ENCODE assay signal across 8 cellular contexts in the genomic region with DNA sequence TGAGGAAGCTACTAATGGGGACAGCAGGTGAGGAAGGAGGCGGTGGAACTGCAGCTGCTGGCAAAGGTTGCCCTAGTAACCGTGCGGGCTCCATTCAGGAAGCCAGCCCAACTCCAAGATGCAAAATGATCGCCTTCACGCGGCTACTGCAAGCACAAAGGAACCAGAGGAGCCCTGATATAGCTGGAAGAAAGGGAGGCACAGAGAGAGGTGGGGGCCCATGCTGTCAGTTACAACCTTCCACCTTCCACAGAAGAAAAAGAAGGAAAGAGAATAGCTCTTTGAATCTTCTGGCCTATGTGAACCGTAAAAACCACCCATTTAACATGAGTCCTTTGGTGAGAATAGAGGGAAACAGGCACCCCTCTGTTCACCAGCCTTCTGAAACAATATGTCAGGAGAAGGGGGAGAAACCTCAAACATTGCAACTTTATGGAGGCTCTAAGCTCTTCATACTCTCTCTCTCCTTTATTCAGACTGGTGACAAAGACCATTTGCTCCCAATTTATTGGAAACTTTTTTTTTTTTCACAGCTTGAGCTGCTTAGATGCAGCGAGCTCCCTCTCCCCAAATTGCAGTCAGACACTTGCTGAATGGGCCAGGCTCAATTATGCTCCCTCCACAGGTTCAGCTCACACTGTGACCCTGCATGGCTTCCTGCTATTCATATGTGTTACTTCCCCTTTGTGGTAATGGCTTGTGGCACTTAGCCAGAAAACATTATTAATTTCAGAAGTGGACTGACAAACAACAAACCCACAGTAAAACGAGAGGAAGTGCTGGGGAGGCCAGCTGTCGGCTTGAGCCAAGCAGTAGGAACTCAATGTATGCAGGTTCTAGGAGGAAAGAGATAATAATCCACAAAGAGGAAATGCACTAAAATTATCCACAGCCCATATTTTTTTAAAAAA. TPM values are rescaled to one million over a fixed set of nuclear protein-coding genes. Genes with fewer than 3 reads are reported as not detected.
A peak's percentile ranks its signal among the peaks of the same experiment; 100 is the strongest.
DNase-seq lines count a peak whose midpoint lies in the region; ATAC-seq and TF ChIP-seq lines count a peak whose summit lies in the region.

No MANE protein-coding gene starts in this region.

- no peaks in the 10 kb centered on the region for H3K27me3 ChIP-seq in cardiac muscle cell

- no peaks in the 10 kb centered on the region for H3K27me3 Mint-ChIP-seq in activated T-helper 2 cell treated with anti-CD3 and anti-CD28 coated beads, Interferon-gamma antibody, Interleukin-2, Interleukin-4, amounts not matched to agents 10 μg/mL and 5 μg/mL and 100 μg/mL, durations not matched to agents 14 hours and 24 hours and 36 hours (ENCODE audit: low read depth)

- intact Hi-C loops in activated T-helper 2 cell treated with anti-CD3 and anti-CD28 coated beads, Interferon-gamma antibody, Interleukin-2, Interleukin-4, amounts not matched to agents 10 μg/mL and 5 μg/mL and 100 μg/mL, durations not matched to agents 14 hours and 24 hours and 36 hours (cut with micrococcal nuclease) = loop anchor here (1.0 kb wide), 1 partner anchor 12 kb away; no protein-coding TSS in a partner anchor

- ATAC-seq in GM19455 (IDR thresholded peaks at IDR 0.05; ENCODE audit: unreplicated experiment) (peak; percentile 99), HG03439 (IDR thresholded peaks at IDR 0.05; ENCODE audit: unreplicated experiment) (peak; percentile 99)

- peaks cover 11% of the 10 kb centered on the region for H3K9me3 Mint-ChIP-seq in activated T-helper 2 cell treated with anti-CD3 and anti-CD28 coated beads, Interferon-gamma antibody, Interleukin-2, Interleukin-4, amounts not matched to agents 10 μg/mL and 5 μg/mL and 100 μg/mL, durations not matched to agents 14 hours and 24 hours and 36 hours

- H3K4me1 Mint-ChIP-seq in activated T-helper 2 cell treated with anti-CD3 and anti-CD28 coated beads, Interferon-gamma antibody, Interleukin-2, Interleukin-4, amounts not matched to agents 10 μg/mL and 5 μg/mL and 100 μg/mL, durations not matched to agents 14 hours and 24 hours and 36 hours (ENCODE audit: low read depth) = peaks cover 70% of the 10 kb centered on the region

- H3K4me1 ChIP-seq in cardiac muscle cell (ENCODE audit: low read depth) = peaks cover 44% of the 10 kb centered on the region

- peaks cover 74% of the 10 kb centered on the region for H3K36me3 Mint-ChIP-seq in activated T-helper 2 cell treated with anti-CD3 and anti-CD28 coated beads, Interferon-gamma antibody, Interleukin-2, Interleukin-4, amounts not matched to agents 10 μg/mL and 5 μg/mL and 100 μg/mL, durations not matched to agents 14 hours and 24 hours and 36 hours (ENCODE audit: low read depth)

- H3K4me3 Mint-ChIP-seq in activated T-helper 2 cell treated with anti-CD3 and anti-CD28 coated beads, Interferon-gamma antibody, Interleukin-2, Interleukin-4, amounts not matched to agents 10 μg/mL and 5 μg/mL and 100 μg/mL, durations not matched to agents 14 hours and 24 hours and 36 hours (ENCODE audit: low read depth) = peak overlapping the region; percentile 97

- peak overlapping the region; percentile 94 for H3K27ac ChIP-seq in cardiac muscle cell

- no peaks in the 10 kb centered on the region for H3K9me3 ChIP-seq in cardiac muscle cell (ENCODE audit: low read depth)

- DNase-seq in DMS53 treated with DMSO at 0.1 percent for 48 hours (lab: John Stamatoyannopoulos, UW; ENCODE audit: unreplicated experiment) = peak; percentile 90
- DNase-seq in NCI-H510A treated with DMSO at 0.1 percent for 48 hours (lab: John Stamatoyannopoulos, UW) = peak; percentile 87
- DNase-seq in activated T-helper 2 cell treated with anti-CD3 and anti-CD28 coated beads, Interferon-gamma antibody, Interleukin-2, Interleukin-4, amounts not matched to agents 10 μg/mL and 5 μg/mL and 100 μg/mL, durations not matched to agents 14 hours and 24 hours and 36 hours (ENCODE audit: low spot score) = peak; percentile 55
- DNase-seq in cardiac muscle cell (ENCODE audit: low read depth in 1 of 2, low spot score in 1 of 2) = peak; percentile 50 to 91
- peak; percentile 64 for DNase-seq in renal cortical epithelial cell (ENCODE audit: low read depth)
- DNase-seq in activated effector memory CD4-positive, alpha-beta T cell treated with anti-CD3 and anti-CD28 coated beads, Interleukin-2, amount 50 U/mL, for 16 hours = no peak

- peak overlapping the region; percentile 6 for H3K4me3 ChIP-seq in cardiac muscle cell

- H3K36me3 ChIP-seq in cardiac muscle cell = peaks cover 16% of the 10 kb centered on the region

- H3K27ac Mint-ChIP-seq in activated T-helper 2 cell treated with anti-CD3 and anti-CD28 coated beads, Interferon-gamma antibody, Interleukin-2, Interleukin-4, amounts not matched to agents 10 μg/mL and 5 μg/mL and 100 μg/mL, durations not matched to agents 14 hours and 24 hours and 36 hours = peak overlapping the region; percentile 92

- no peak for TF ChIP-seq CTCF in cardiac muscle cell (IDR thresholded peaks at IDR 0.05; ENCODE audit: low read depth, low read length)

RNA-seq across cellular contexts. Expression of a gene that starts 6.2 kb away (rescaled TPM):
- 75.7 and 82.0 TPM in 2 replicates for total RNA-seq in activated T-helper 2 cell treated with anti-CD3 and anti-CD28 coated beads, Interferon-gamma antibody, Interleukin-2, Interleukin-4, amounts not matched to agents 10 μg/mL and 5 μg/mL and 100 μg/mL, durations not matched to agents 14 hours and 24 hours and 36 hours
- total RNA-seq in cardiac muscle cell (200 and 260 TPM in 2 replicates), renal cortical epithelial cell (33.6 and 33.9 TPM in 2 replicates)
- 177 and 191 TPM in 2 replicates for polyA plus RNA-seq in cardiac muscle cell
